In genomic region chr1:163535807-163536206, GRCh38 we compare ENCODE assay signal across 8 cellular contexts.
DNase-seq lines count a peak whose midpoint lies in the region; ATAC-seq and TF ChIP-seq lines count a peak whose summit lies in the region.

No MANE protein-coding gene starts in this region.

- TF ChIP-seq CTCF in tibial artery (IDR thresholded peaks at IDR 0.05) = no peak

- H3K9ac ChIP-seq in Karpas-422 (ENCODE audit: low read length) = no peak overlapping the region

- H3K79me2 ChIP-seq in Karpas-422 (ENCODE audit: low read length) = no peaks in the 10 kb centered on the region

- DNase-seq in Caki2 (ENCODE audit: low read depth) (peak; percentile 4), Karpas-422 (peak; percentile 45), SW480 (ENCODE audit: low spot score) (peak; percentile 20), kidney tubule cell (ENCODE audit: low spot score) (peak; percentile 21), tibial artery (no peak), NCI-H187 treated with DMSO at 0.1 percent for 48 hours (lab: John Stamatoyannopoulos, UW) (no peak), activated gamma-delta T cell (lab: John Stamatoyannopoulos, UW) (no peak)

- no peak overlapping the region for H3K27ac ChIP-seq in Karpas-422 (ENCODE audit: low read length)
- no peak overlapping the region for H3K27ac ChIP-seq in tibial artery

- H3K27me3 ChIP-seq in Karpas-422 (ENCODE audit: low read length) (no peaks in the 10 kb centered on the region), tibial artery (peaks cover 0 to 3% of the 10 kb centered on the region in 2 donors)

- H3K9me2 ChIP-seq in Karpas-422 (replicated peaks; ENCODE audit: insufficient read depth, low read length) = no peaks in the 10 kb centered on the region

- no peaks in the 10 kb centered on the region for H4K20me1 ChIP-seq in Karpas-422 (ENCODE audit: insufficient read depth, low read depth, low read length)

- intact Hi-C loops in tibial artery (cut with DNase I; ENCODE audit: low total_unique reads) = no loop called here

- H3K4me1 ChIP-seq in Karpas-422 (ENCODE audit: low read length) = no peaks in the 10 kb centered on the region
- H3K4me1 ChIP-seq in tibial artery = no peaks in the 10 kb centered on the region

- no peak overlapping the region for H2AFZ ChIP-seq in Karpas-422 (ENCODE audit: low read length)

- H3K36me3 ChIP-seq in Karpas-422 (ENCODE audit: insufficient read depth, low read length) = no peaks in the 10 kb centered on the region
- no peaks in the 10 kb centered on the region for H3K36me3 ChIP-seq in tibial artery

- H3K4me2 ChIP-seq in Karpas-422 (ENCODE audit: low read depth, low read length, poor library complexity, severe bottlenecking) = no peak overlapping the region

- in situ Hi-C loops in Caki2 (cut with HindIII; ENCODE audit: low pct_unique_long_range_greater_than_20kb, low sequenced_read_pairs) = no loop called here

- H3K9me3 ChIP-seq in Karpas-422 (ENCODE audit: low read length) (no peaks in the 10 kb centered on the region), tibial artery (no peaks in the 10 kb centered on the region)

- no peak for ATAC-seq in HG03095 (IDR thresholded peaks at IDR 0.05; ENCODE audit: unreplicated experiment)

- H3K4me3 ChIP-seq in Karpas-422 (ENCODE audit: low read length) (no peak overlapping the region), tibial artery (no peak overlapping the region)

Comparison
In these comparisons a context has a peak if more than half of its experiments do, and no peak if none do; other contexts are left out.
1. DNase-seq: peak in Caki2 (single experiment), Karpas-422 (single experiment), SW480 (single experiment) and kidney tubule cell (single experiment); none in tibial artery (0 of 2), NCI-H187 treated with DMSO at 0.1 percent for 48 hours (single experiment) and activated gamma-delta T cell (single experiment).